ENCODE assay signal across 26 cellular contexts in the genomic region with DNA sequence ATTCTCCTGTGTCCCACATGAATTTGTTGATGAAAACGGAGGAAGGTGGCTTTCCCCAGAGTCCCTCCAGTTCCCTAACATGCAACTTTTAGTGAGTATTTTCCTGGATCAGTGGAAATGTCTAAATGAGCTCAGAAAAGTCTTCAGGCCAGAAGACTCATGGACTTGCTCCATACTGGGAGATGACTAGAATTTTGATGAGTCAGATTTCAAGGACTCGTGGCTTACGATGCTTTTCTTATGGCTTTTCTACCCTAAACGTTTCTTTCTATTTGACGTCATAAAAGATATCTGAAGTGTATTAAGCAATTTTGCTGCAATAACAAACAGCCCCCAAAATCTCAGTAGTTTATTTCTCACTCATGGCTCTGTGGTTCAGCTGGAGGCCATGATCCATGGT.
"Had no signal": no experiment of that assay in that cellular context is flagged by ENCODE, and none has a peak within 500 bp of the region (broad histone marks: within the 10 kb centered on the region; RNA-seq: fewer than 3 reads in every experiment).

No MANE protein-coding gene starts in this region.

- DNase-seq: hypothalamus; immature natural killer cell; kidney; left colon; left lung; lower lobe of right lung; midbrain; mucosa of descending colon; naive thymus-derived CD4-positive, alpha-beta T cell; ovary; stimulated activated CD4-positive, alpha-beta T cell treated with anti-CD3 and anti-CD28 coated beads, Interleukin-12 subunit alpha, Interleukin-12 subunit beta, amount 100 ng/mL, for 4 hours; stimulated activated CD4-positive, alpha-beta T cell treated with anti-CD3 and anti-CD28 coated beads, Interleukin-15, amount 100 ng/mL, for 24 hours; stimulated activated CD4-positive, alpha-beta T cell treated with anti-CD3 and anti-CD28 coated beads, Interleukin-2, amount 100 ng/mL, for 24 hours; stimulated activated CD4-positive, alpha-beta T cell treated with anti-CD3 and anti-CD28 coated beads, Interleukin-4, amount 100 ng/mL, for 1 hour; stimulated activated naive B cell treated with anti-CD40 and anti-IgM and Interleukin-4, amounts not matched to agents 10 μg/mL and 1 μg/mL and 100 μg/mL, for 72 hours; stimulated activated naive CD8-positive, alpha-beta T cell treated with anti-CD3 and anti-CD28 coated beads, Interleukin-15, Interleukin-2, amounts not matched to agents 100 U/mL and 50 U/mL, for 24 hours; stomach; testis; thyroid gland; transverse colon; upper lobe of left lung had no signal

- H3K27me3 ChIP-seq: left lung, ovary, right atrium auricular region, stomach, testis, thyroid gland, transverse colon, upper lobe of left lung, vagina had no signal

- H3K36me3 ChIP-seq: left lung, lower lobe of right lung, ovary, right atrium auricular region, stomach, thyroid gland, transverse colon, upper lobe of left lung, vagina had no signal

- H3K27ac ChIP-seq: left lung, lower lobe of right lung, ovary, right atrium auricular region, skin epidermis, stomach, testis, thyroid gland, transverse colon, upper lobe of left lung, vagina had no signal

- H3K9me3 ChIP-seq: left lung, lower lobe of right lung, mucosa of descending colon, ovary, right atrium auricular region, testis, thyroid gland, transverse colon, upper lobe of left lung, vagina had no signal

- H3K4me3 ChIP-seq: left lung, lower lobe of right lung, mucosa of descending colon, ovary, right atrium auricular region, skin epidermis, stomach, testis, thyroid gland, transverse colon, upper lobe of left lung, vagina had no signal

- ATAC-seq: left colon; left lung; lower lobe of right lung; mucosa of descending colon; naive thymus-derived CD4-positive, alpha-beta T cell; natural killer cell treated with Interleukin-12 subunit alpha and Interleukin-12 subunit beta and Interleukin-15 and Interleukin-18, amount 100 ng/mL, for 72 hours; sciatic nerve; stimulated activated naive B cell treated with anti-CD40 and anti-IgM and Interleukin-4, amounts not matched to agents 10 μg/mL and 1 μg/mL and 100 μg/mL, for 72 hours; stimulated activated naive CD8-positive, alpha-beta T cell treated with anti-CD3 and anti-CD28 coated beads, Interleukin-15, Interleukin-2, amounts not matched to agents 100 U/mL and 50 U/mL, for 24 hours had no signal

- H3K4me1 ChIP-seq: left lung, lower lobe of right lung, right atrium auricular region, stomach, testis, thyroid gland, transverse colon, upper lobe of left lung, vagina had no signal
